8 cellular contexts compared by ENCODE assay signal in genomic region chr6:24583463-24584389, GRCh38.
DNase-seq lines count a peak whose midpoint lies in the region; ATAC-seq and TF ChIP-seq lines count a peak whose summit lies in the region.

No MANE protein-coding gene starts in this region.

- no peaks in the 10 kb centered on the region for H3K9me3 ChIP-seq in fibroblast of lung (ENCODE audit: control insufficient read depth, insufficient read depth, low read depth, low read length)

- TF ChIP-seq CTCF in fibroblast of lung (conservative IDR thresholded peaks at IDR 0.05 in 1 of 2, IDR thresholded peaks at IDR 0.05 in 1 of 2; ENCODE audit: low read depth in 1 of 2, low read length in 2 of 2) (peak; percentile 75 to 78), neural crest cell (conservative IDR thresholded peaks at IDR 0.05) (peak; percentile 81)

- H3K4me1 ChIP-seq in fibroblast of lung (ENCODE audit: control insufficient read depth, extremely low read depth, insufficient read depth, low read length): no peaks in the 10 kb centered on the region

- no peak overlapping the region for H3K27ac ChIP-seq in fibroblast of lung (ENCODE audit: insufficient read depth, low read length)

- no peaks in the 10 kb centered on the region for H3K79me2 ChIP-seq in fibroblast of lung (ENCODE audit: control insufficient read depth, insufficient read depth, low read length)

- H3K9ac ChIP-seq in fibroblast of lung (ENCODE audit: insufficient read depth, low read length): no peak overlapping the region

- H3K9me3 Mint-ChIP-seq in neural crest cell: no peaks in the 10 kb centered on the region
- H3K9me3 Mint-ChIP-seq in stimulated activated naive CD8-positive, alpha-beta T cell treated with anti-CD3 and anti-CD28 coated beads, Interleukin-15, amount 100 ng/mL, for 72 hours: no peaks in the 10 kb centered on the region

- H3K4me2 ChIP-seq in fibroblast of lung (ENCODE audit: extremely low read depth, insufficient read depth, low read length): peak overlapping the region; percentile 27

- H4K20me1 ChIP-seq in fibroblast of lung (ENCODE audit: control insufficient read depth, extremely low read depth, insufficient read depth, low read length): no peaks in the 10 kb centered on the region

- no peak overlapping the region for H3K4me3 Mint-ChIP-seq in neural crest cell
- peak overlapping the region; percentile 7 to 50 for H3K4me3 Mint-ChIP-seq in stimulated activated naive CD8-positive, alpha-beta T cell treated with anti-CD3 and anti-CD28 coated beads, Interleukin-15, amount 100 ng/mL, for 72 hours

- no peak overlapping the region for H3K4me3 ChIP-seq in fibroblast of lung (replicated peaks in 1 of 4; ENCODE audit: control extremely low read depth in 1 of 4, insufficient read depth in 1 of 4, low read depth in 3 of 4, low read length in 4 of 4)

- peaks cover 4% of the 10 kb centered on the region for H3K27me3 Mint-ChIP-seq in neural crest cell (ENCODE audit: low read depth)
- peaks cover 18% of the 10 kb centered on the region for H3K27me3 Mint-ChIP-seq in stimulated activated naive CD8-positive, alpha-beta T cell treated with anti-CD3 and anti-CD28 coated beads, Interleukin-15, amount 100 ng/mL, for 72 hours

- no peaks in the 10 kb centered on the region for H3K27me3 ChIP-seq in fibroblast of lung (ENCODE audit: control insufficient read depth, insufficient read depth, low read length)

- peaks cover 10% of the 10 kb centered on the region for H3K4me1 Mint-ChIP-seq in neural crest cell
- peaks cover 6% of the 10 kb centered on the region for H3K4me1 Mint-ChIP-seq in stimulated activated naive CD8-positive, alpha-beta T cell treated with anti-CD3 and anti-CD28 coated beads, Interleukin-15, amount 100 ng/mL, for 72 hours

- no peaks in the 10 kb centered on the region for H3K36me3 ChIP-seq in fibroblast of lung (ENCODE audit: control insufficient read depth, insufficient read depth, low read length)

- H3K27ac Mint-ChIP-seq in neural crest cell (ENCODE audit: unreplicated experiment): no peak overlapping the region
- H3K27ac Mint-ChIP-seq in stimulated activated naive CD8-positive, alpha-beta T cell treated with anti-CD3 and anti-CD28 coated beads, Interleukin-15, amount 100 ng/mL, for 72 hours: no peak overlapping the region

- no peak overlapping the region for H2AFZ ChIP-seq in fibroblast of lung (ENCODE audit: low read length)

- DNase-seq in AML-193 (lab: John Stamatoyannopoulos, UW): peak; percentile 80 to 90
- peak; percentile 61 for DNase-seq in KG1 (lab: John Stamatoyannopoulos, UW)
- peak; percentile 93 for DNase-seq in OCI-M1 (lab: John Stamatoyannopoulos, UW)
- DNase-seq in activated T-cell treated with anti-CD3 and anti-CD28 coated beads, Interleukin-2, amount 50 U/mL, for 1 hour: peak; percentile 65
- DNase-seq in fibroblast of lung (ENCODE audit: low read depth in 2 of 2): peak; percentile 48 to 75
- DNase-seq in neural crest cell (ENCODE audit: low read depth, low spot score): peak; percentile 71
- DNase-seq in stimulated activated naive CD8-positive, alpha-beta T cell treated with anti-CD3 and anti-CD28 coated beads, Interleukin-15, amount 100 ng/mL, for 72 hours: peak; percentile 61 to 73

- no peaks in the 10 kb centered on the region for H3K36me3 Mint-ChIP-seq in neural crest cell (ENCODE audit: low read depth)

- ATAC-seq in GM19397 (IDR thresholded peaks at IDR 0.05; ENCODE audit: unreplicated experiment): peak; percentile 66
- peak; percentile 79 for ATAC-seq in stimulated activated naive CD8-positive, alpha-beta T cell treated with anti-CD3 and anti-CD28 coated beads, Interleukin-15, amount 100 ng/mL, for 72 hours
